23 cellular contexts compared by ENCODE assay signal in genomic region chr21:37639756-37640155, GRCh38.
"Had no signal": no experiment of that assay in that cellular context is flagged by ENCODE, and none has a peak within 500 bp of the region (broad histone marks: within the 10 kb centered on the region; RNA-seq: fewer than 3 reads in every experiment).

No MANE protein-coding gene starts in this region.

- H3K4me3 ChIP-seq: MG63, SJCRH30 had no signal

- ATAC-seq: Panc1, PC-3, Right ventricle myocardium inferior, SK-N-SH treated with all-trans-retinoic acid at 6 μM for 48 hours had no signal

- H3K4me1 ChIP-seq: SJCRH30 had no signal

- H3K27me3 ChIP-seq: MG63, SJCRH30 had no signal

- H3K36me3 ChIP-seq: MG63, SJCRH30 had no signal

- H3K27ac ChIP-seq: SJCRH30 had no signal

- DNase-seq: Karpas-422, KG1, MG63, NCI-H1092, NCI-H1105 treated with DMSO at 0.1 percent for 48 hours, NCI-H1417 treated with DMSO at 0.1 percent for 48 hours, NCI-H146, NCI-H1694 treated with DMSO at 0.1 percent for 48 hours, NCI-H1930, NCI-H2081 treated with DMSO at 0.1 percent for 48 hours, NCI-H2171, NCI-H226, NCI-H446, NCI-H510A, NCI-H524 treated with DMSO at 0.1 percent for 48 hours, NCI-H69, NCI-H774, PC-3, SHP77 treated with DMSO at 0.1 percent for 48 hours, SJCRH30 had no signal

- H3K9me3 ChIP-seq: MG63, SJCRH30 had no signal
